8 cellular contexts compared by ENCODE assay signal in genomic region chr17:58121925-58122324, GRCh38. TPM values are rescaled to one million over a fixed set of nuclear protein-coding genes. Genes with fewer than 3 reads are reported as not detected.
DNase-seq lines count a peak whose midpoint lies in the region; ATAC-seq and TF ChIP-seq lines count a peak whose summit lies in the region.

No MANE protein-coding gene starts in this region.

- WGBS in aorta, 2 donors, result 52 to 56% methylated on average over 5 of the region's 5 CpGs

- H3K27me3 ChIP-seq in cardiac muscle cell (peaks cover 22% of the 10 kb centered on the region), aorta (ENCODE audit: control insufficient read depth in 1 of 2, insufficient read depth in 2 of 2, low read length in 1 of 2) (no peaks in the 10 kb centered on the region)

- TF ChIP-seq CTCF in cardiac muscle cell (IDR thresholded peaks at IDR 0.05; ENCODE audit: low read depth, low read length), result peak; percentile 20

- H3K27ac Mint-ChIP-seq in activated CD4-positive, alpha-beta memory T cell treated with anti-CD3 and anti-CD28 coated beads for 36 hours, result no peak overlapping the region

- H3K9me3 ChIP-seq in cardiac muscle cell (ENCODE audit: low read depth), result no peaks in the 10 kb centered on the region
- no peaks in the 10 kb centered on the region for H3K9me3 ChIP-seq in aorta (ENCODE audit: control insufficient read depth, low read length)

- H3K36me3 ChIP-seq in cardiac muscle cell (no peaks in the 10 kb centered on the region), aorta (ENCODE audit: control insufficient read depth in 1 of 2, insufficient read depth in 2 of 2, low read length in 1 of 2) (no peaks in the 10 kb centered on the region)

- H3K4me1 Mint-ChIP-seq in activated CD4-positive, alpha-beta memory T cell treated with anti-CD3 and anti-CD28 coated beads for 36 hours (ENCODE audit: low read depth), result peaks cover 6% of the 10 kb centered on the region

- DNase-seq in cardiac muscle cell (ENCODE audit: low read depth in 1 of 2, low spot score in 1 of 2) (peak in 1 of 2 donors; percentile 46), Right ventricle myocardium superior (no peak), NCI-H1105 treated with DMSO at 0.1 percent for 48 hours (lab: John Stamatoyannopoulos, UW) (peak; percentile 35), iris pigment epithelial cell (ENCODE audit: low read depth) (peak; percentile 35), aorta (no peak)
- peak; percentile 29 for DNase-seq in activated CD4-positive, alpha-beta memory T cell treated with anti-CD3 and anti-CD28 coated beads for 36 hours
- no peak for DNase-seq in stimulated activated CD4-positive, alpha-beta T cell treated with anti-CD3 and anti-CD28 coated beads, Interleukin-2, amount 100 ng/mL, for 24 hours

- H3K4me3 Mint-ChIP-seq in activated CD4-positive, alpha-beta memory T cell treated with anti-CD3 and anti-CD28 coated beads for 36 hours, result no peak overlapping the region

- POLR2A ChIA-PET in activated CD4-positive, alpha-beta memory T cell treated with anti-CD3 and anti-CD28 coated beads for 36 hours (lab: Charles Lee), result no interaction called here

- no peaks in the 10 kb centered on the region for H3K36me3 Mint-ChIP-seq in activated CD4-positive, alpha-beta memory T cell treated with anti-CD3 and anti-CD28 coated beads for 36 hours

- H3K4me3 ChIP-seq in cardiac muscle cell, result no peak overlapping the region
- no peak overlapping the region for H3K4me3 ChIP-seq in aorta (ENCODE audit: low read length in 2 of 2)

- H3K4me1 ChIP-seq in cardiac muscle cell (ENCODE audit: low read depth) (no peaks in the 10 kb centered on the region), aorta (ENCODE audit: control insufficient read depth in 1 of 2, insufficient read depth in 2 of 2, low read length in 2 of 2) (no peaks in the 10 kb centered on the region)

- CTCF ChIA-PET in activated CD4-positive, alpha-beta memory T cell treated with anti-CD3 and anti-CD28 coated beads for 36 hours (lab: Charles Lee), result interaction anchor here (0.6 to 2.5 kb wide), 6 partner anchors 33 to 439 kb away, joined by 3 to 20 read pairs (median 4); no protein-coding TSS in a partner anchor

- no peak for ATAC-seq in Right ventricle myocardium superior (ENCODE audit: poor library complexity)
- ATAC-seq in HG02981 (IDR thresholded peaks at IDR 0.05; ENCODE audit: unreplicated experiment), result no peak
- ATAC-seq in aorta (ENCODE audit: low FRiP score), result no peak

- H3K9me3 Mint-ChIP-seq in activated CD4-positive, alpha-beta memory T cell treated with anti-CD3 and anti-CD28 coated beads for 36 hours, result no peaks in the 10 kb centered on the region

- H3K27me3 Mint-ChIP-seq in activated CD4-positive, alpha-beta memory T cell treated with anti-CD3 and anti-CD28 coated beads for 36 hours, result no peaks in the 10 kb centered on the region

- H3K27ac ChIP-seq in cardiac muscle cell, result no peak overlapping the region
- H3K27ac ChIP-seq in aorta (ENCODE audit: low read depth in 1 of 2, low read length in 2 of 2), result no peak overlapping the region

- intact Hi-C loops in Right ventricle myocardium superior (cut with DNase I), result no loop called here
- intact Hi-C loops in activated CD4-positive, alpha-beta memory T cell treated with anti-CD3 and anti-CD28 coated beads for 36 hours (cut with micrococcal nuclease), result loop anchor here (1.0 kb wide), 1 partner anchor 50 kb away; no protein-coding TSS in a partner anchor
- intact Hi-C loops in aorta (cut with DNase I), result no loop called here

RNA-seq across cellular contexts. Expression of gene OR4D1, which starts 26.3 kb away (rescaled TPM):
- total RNA-seq in cardiac muscle cell (0.04 TPM in 1 of 2 replicates, not detected in the other), Right ventricle myocardium superior (not detected), aorta (not detected)
- polyA plus RNA-seq in cardiac muscle cell (not detected in 2 replicates), aorta (not detected)
- under 1 TPM; 0.17 to 0.27 TPM for total RNA-seq in activated CD4-positive, alpha-beta memory T cell treated with anti-CD3 and anti-CD28 coated beads for 36 hours

RNA-seq across cellular contexts. Expression of gene DYNLL2, which starts 38.7 kb away (rescaled TPM):
- total RNA-seq in cardiac muscle cell, result 14.2 and 16.3 TPM in 2 replicates
- 0.62 and 0.79 TPM in 2 replicates for polyA plus RNA-seq in cardiac muscle cell
- 81.5 TPM for total RNA-seq in Right ventricle myocardium superior
- total RNA-seq in activated CD4-positive, alpha-beta memory T cell treated with anti-CD3 and anti-CD28 coated beads for 36 hours, result 10 to 100 TPM; 24.8 to 26.8 TPM
- total RNA-seq in aorta, result 10 to 100 TPM; 29.3 to 35.7 TPM
- polyA plus RNA-seq in aorta, result 10 to 100 TPM; 17.5 to 56.0 TPM

RNA-seq across cellular contexts. Expression of gene OR4D2, which starts 44.9 kb away (rescaled TPM):
- total RNA-seq in cardiac muscle cell, result not detected in 2 replicates
- not detected in 2 replicates for polyA plus RNA-seq in cardiac muscle cell
- total RNA-seq in Right ventricle myocardium superior, result not detected
- total RNA-seq in activated CD4-positive, alpha-beta memory T cell treated with anti-CD3 and anti-CD28 coated beads for 36 hours, result not detected
- not detected for total RNA-seq in aorta
- not detected for polyA plus RNA-seq in aorta

Comparison
In these comparisons a context has a peak if more than half of its experiments do, and no peak if none do; other contexts are left out.
1. DNase-seq: peak in NCI-H1105 treated with DMSO at 0.1 percent for 48 hours (single experiment), activated CD4-positive, alpha-beta memory T cell treated with anti-CD3 and anti-CD28 coated beads for 36 hours (single experiment) and iris pigment epithelial cell (single experiment); none in Right ventricle myocardium superior (single experiment), stimulated activated CD4-positive, alpha-beta T cell treated with anti-CD3 and anti-CD28 coated beads, Interleukin-2, amount 100 ng/mL, for 24 hours (0 of 2) and aorta (0 of 2).